In the genomic region with DNA sequence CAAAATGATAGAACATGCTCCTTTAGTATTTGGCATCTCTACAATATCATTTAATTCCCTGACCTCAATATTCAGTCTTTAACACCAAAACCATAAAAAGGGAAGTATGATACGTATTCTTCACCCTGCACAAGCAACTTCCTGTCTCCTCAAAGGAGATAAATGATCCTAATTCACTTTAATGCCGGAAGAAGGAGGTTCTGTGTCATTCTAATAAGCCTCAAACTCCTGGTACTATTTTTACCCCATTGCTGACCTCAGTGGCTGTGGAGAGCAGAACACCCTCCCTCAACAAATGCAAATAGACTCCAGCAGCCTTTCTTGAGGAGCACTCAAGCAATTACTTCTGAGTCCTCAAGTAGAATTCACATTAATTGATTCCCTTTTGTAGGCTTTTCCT, we compare ENCODE assay signal across 8 cellular contexts.
DNase-seq lines count a peak whose midpoint lies in the region; ATAC-seq and TF ChIP-seq lines count a peak whose summit lies in the region.

No MANE protein-coding gene starts in this region.

- no peak for TF ChIP-seq POLR2A in stomach (IDR thresholded peaks at IDR 0.05)

- intact Hi-C loops in stomach (cut with DNase I; ENCODE audit: low total_unique reads), result no loop called here

- no peaks in the 10 kb centered on the region for H3K9me3 ChIP-seq in stomach

- DNase-seq in CMK (ENCODE audit: low read depth), result peak; percentile 7
- DNase-seq in UCSD-AML1 (lab: John Stamatoyannopoulos, UW; ENCODE audit: unreplicated experiment), result peak; percentile 37
- DNase-seq in stimulated activated naive CD8-positive, alpha-beta T cell treated with anti-CD3 and anti-CD28 coated beads, Interleukin-15, amount 100 ng/mL, for 72 hours, result no peak
- DNase-seq in HuH-7 (ENCODE audit: low spot score), result no peak
- no peak for DNase-seq in stomach

- no peak for TF ChIP-seq EP300 in stomach (IDR thresholded peaks at IDR 0.05)

- no peaks in the 10 kb centered on the region for H3K9me3 Mint-ChIP-seq in stimulated activated naive CD8-positive, alpha-beta T cell treated with anti-CD3 and anti-CD28 coated beads, Interleukin-15, amount 100 ng/mL, for 72 hours

- WGBS in stomach, 5 donors, result 24 to 39% (median 31%) methylated on average over 2 of the region's 2 CpGs

- H3K4me1 ChIP-seq in stomach, result peaks cover 0 to 6% (median 0%) of the 10 kb centered on the region in 4 donors

- no peak overlapping the region for H3K27ac ChIP-seq in stomach

- H3K27ac Mint-ChIP-seq in stimulated activated naive CD8-positive, alpha-beta T cell treated with anti-CD3 and anti-CD28 coated beads, Interleukin-15, amount 100 ng/mL, for 72 hours, result peak overlapping the region in 1 of 2 donors; percentile 55

- peaks cover 25% of the 10 kb centered on the region for H3K4me1 Mint-ChIP-seq in stimulated activated naive CD8-positive, alpha-beta T cell treated with anti-CD3 and anti-CD28 coated beads, Interleukin-15, amount 100 ng/mL, for 72 hours

- H3K4me3 ChIP-seq in stomach, result no peak overlapping the region

- ATAC-seq in GM19452 (IDR thresholded peaks at IDR 0.05; ENCODE audit: unreplicated experiment) (peak; percentile 93), HG03432 (IDR thresholded peaks at IDR 0.05; ENCODE audit: unreplicated experiment) (peak; percentile 98), esophagus mucosa (no peak)
- peak; percentile 74 for ATAC-seq in stimulated activated naive CD8-positive, alpha-beta T cell treated with anti-CD3 and anti-CD28 coated beads, Interleukin-15, amount 100 ng/mL, for 72 hours

- no peak for TF ChIP-seq CTCF in stomach (IDR thresholded peaks at IDR 0.05)

- H3K4me3 Mint-ChIP-seq in stimulated activated naive CD8-positive, alpha-beta T cell treated with anti-CD3 and anti-CD28 coated beads, Interleukin-15, amount 100 ng/mL, for 72 hours, result peak overlapping the region in 1 of 2 donors; percentile 2

- H3K36me3 ChIP-seq in stomach, result no peaks in the 10 kb centered on the region

- peaks cover 18% of the 10 kb centered on the region for H3K27me3 Mint-ChIP-seq in stimulated activated naive CD8-positive, alpha-beta T cell treated with anti-CD3 and anti-CD28 coated beads, Interleukin-15, amount 100 ng/mL, for 72 hours

- H3K27me3 ChIP-seq in stomach, result no peaks in the 10 kb centered on the region

Comparison
In these comparisons a context has a peak if more than half of its experiments do, and no peak if none do; other contexts are left out.
1. DNase-seq: peak in CMK (single experiment) and UCSD-AML1 (single experiment); none in stimulated activated naive CD8-positive, alpha-beta T cell treated with anti-CD3 and anti-CD28 coated beads, Interleukin-15, amount 100 ng/mL, for 72 hours (0 of 2), HuH-7 (single experiment) and stomach (single experiment).